Comparison of ENCODE assay signal across 1 cellular context in genomic region chr3:42796332-42796885, GRCh38.
TF ChIP-seq lines count a peak whose summit lies in the region.

No MANE protein-coding gene starts in this region.

TF ChIP-seq in GM23338, 12 proteins besides CTCF, POLR2A, EP300 and RAD21 (continued from another document):
- no peak for TF ChIP-seq REST (IDR thresholded peaks at IDR 0.05; ENCODE audit: unreplicated experiment)
- TF ChIP-seq ZNF462 (CRISPR knock-in tag; IDR thresholded peaks at IDR 0.05) = no peak
- TF ChIP-seq STAT1 (IDR thresholded peaks at IDR 0.05; ENCODE audit: unreplicated experiment) = no peak
- TF ChIP-seq POLR2AphosphoS5 (IDR thresholded peaks at IDR 0.05; ENCODE audit: low read depth) = no peak
TF ChIP-seq in GM23338: peak in this region for 0.
